Comparison of ENCODE assay signal across 12 cellular contexts in the genomic region with DNA sequence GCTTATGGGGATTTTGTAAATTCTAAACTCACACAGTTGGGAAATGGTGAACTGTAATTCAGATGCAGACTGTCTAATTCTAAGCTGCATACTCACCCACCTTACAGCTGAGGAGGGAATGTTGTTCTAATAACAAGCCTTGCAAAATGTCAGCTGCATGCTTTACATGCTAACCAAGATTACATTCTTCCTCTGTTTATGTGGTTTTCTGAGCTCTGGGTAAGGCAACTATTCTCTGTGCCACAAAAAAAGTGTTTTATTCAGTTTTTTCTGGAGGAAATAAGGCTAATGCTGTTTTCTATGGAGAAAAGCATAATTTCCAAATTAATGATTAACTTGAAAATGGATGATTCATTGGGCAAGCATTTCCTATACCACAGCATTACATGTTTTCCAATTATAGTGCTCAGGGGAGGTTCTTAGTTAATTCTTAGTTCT.
A peak's percentile ranks its signal among the peaks of the same experiment; 100 is the strongest.
DNase-seq lines count a peak whose midpoint lies in the region; ATAC-seq and TF ChIP-seq lines count a peak whose summit lies in the region.
"Had no signal": no experiment of that assay in that cellular context is flagged by ENCODE, and none has a peak within 500 bp of the region (broad histone marks: within the 10 kb centered on the region; RNA-seq: fewer than 3 reads in every experiment).

No MANE protein-coding gene starts in this region.

- no peaks in the 10 kb centered on the region for H3K27me3 Mint-ChIP-seq in effector memory CD8-positive, alpha-beta T cell
- H3K27me3 Mint-ChIP-seq: activated CD4-positive, alpha-beta memory T cell treated with anti-CD3 and anti-CD28 coated beads for 36 hours had no signal

- no peak for TF ChIP-seq POLR2A in GM18505 (IDR thresholded peaks at IDR 0.05; ENCODE audit: borderline replicate concordance, extremely low read depth, insufficient read depth, insufficient read length)

- H3K36me3 Mint-ChIP-seq in effector memory CD8-positive, alpha-beta T cell (ENCODE audit: insufficient read depth), result no peaks in the 10 kb centered on the region
- H3K36me3 Mint-ChIP-seq: activated CD4-positive, alpha-beta memory T cell treated with anti-CD3 and anti-CD28 coated beads for 36 hours had no signal

- DNase-seq in AG08396 (ENCODE audit: low spot score) (peak; percentile 69), HuH-7 (ENCODE audit: low spot score) (peak; percentile 8), amniotic stem cell (lab: John Stamatoyannopoulos, UW) (peak; percentile 64), left kidney (ENCODE audit: low read depth, low spot score) (peak; percentile 45), UCSD-AML1 (lab: John Stamatoyannopoulos, UW; ENCODE audit: unreplicated experiment) (no peak), NCI-H2227 treated with DMSO at 0.1 percent for 48 hours (lab: John Stamatoyannopoulos, UW) (no peak)
- no peak for DNase-seq in effector memory CD8-positive, alpha-beta T cell
- DNase-seq: activated CD4-positive, alpha-beta memory T cell treated with anti-CD3 and anti-CD28 coated beads for 36 hours; left ventricle myocardium superior; stimulated activated CD4-positive, alpha-beta T cell treated with anti-CD3 and anti-CD28 coated beads, Interleukin-2, amount 100 ng/mL, for 24 hours; uterus had no signal

- H3K4me1 Mint-ChIP-seq in effector memory CD8-positive, alpha-beta T cell (ENCODE audit: low read depth in 2 of 2), result peaks cover 3 to 7% of the 10 kb centered on the region in 2 donors

- no peaks in the 10 kb centered on the region for H3K9me3 Mint-ChIP-seq in effector memory CD8-positive, alpha-beta T cell
- H3K9me3 Mint-ChIP-seq: activated CD4-positive, alpha-beta memory T cell treated with anti-CD3 and anti-CD28 coated beads for 36 hours had no signal

- no peak overlapping the region for H3K27ac Mint-ChIP-seq in effector memory CD8-positive, alpha-beta T cell
- H3K27ac Mint-ChIP-seq: activated CD4-positive, alpha-beta memory T cell treated with anti-CD3 and anti-CD28 coated beads for 36 hours had no signal

- no peak for ATAC-seq in GM18505 (IDR thresholded peaks at IDR 0.05; ENCODE audit: unreplicated experiment)
- ATAC-seq in effector memory CD8-positive, alpha-beta T cell (replicated peaks), result no peak
- ATAC-seq: left ventricle myocardium superior had no signal

- H3K4me3 Mint-ChIP-seq in effector memory CD8-positive, alpha-beta T cell, result no peak overlapping the region
- H3K4me3 Mint-ChIP-seq: activated CD4-positive, alpha-beta memory T cell treated with anti-CD3 and anti-CD28 coated beads for 36 hours had no signal

Comparison
In these comparisons a context has a peak if more than half of its experiments do, and no peak if none do; other contexts are left out.
1. DNase-seq: peak in AG08396 (single experiment), HuH-7 (single experiment), amniotic stem cell (single experiment) and left kidney (single experiment); none in UCSD-AML1 (single experiment), NCI-H2227 treated with DMSO at 0.1 percent for 48 hours (single experiment) and effector memory CD8-positive, alpha-beta T cell (0 of 3).